ENCODE assay signal across 26 cellular contexts in genomic region chr10:128820663-128821062, GRCh38.
DNase-seq lines count a peak whose midpoint lies in the region; ATAC-seq, FAIRE-seq and TF ChIP-seq lines count a peak whose summit lies in the region.
"Had no signal": no experiment of that assay in that cellular context is flagged by ENCODE, and none has a peak within 500 bp of the region (broad histone marks: within the 10 kb centered on the region; RNA-seq: fewer than 3 reads in every experiment).

No MANE protein-coding gene starts in this region.

- H3K9me3 ChIP-seq in esophagus muscularis mucosa, result no peaks in the 10 kb centered on the region
- H3K9me3 ChIP-seq: BE2C, BLaER1 had no signal

- H3K4me1 ChIP-seq in esophagus muscularis mucosa, result no peaks in the 10 kb centered on the region
- H3K4me1 ChIP-seq: BE2C, BLaER1 had no signal

- no peak overlapping the region for H3K27ac ChIP-seq in esophagus muscularis mucosa (replicated peaks in 1 of 4)
- H3K27ac ChIP-seq: BLaER1 had no signal

- no peak for DNase-seq in stimulated activated naive CD8-positive, alpha-beta T cell treated with anti-CD3 and anti-CD28 coated beads, Interleukin-15, amount 100 ng/mL, for 72 hours
- no peak for DNase-seq in stimulated activated naive CD8-positive, alpha-beta T cell treated with anti-CD3 and anti-CD28 coated beads, Interleukin-15, Interleukin-2, amounts not matched to agents 100 U/mL and 50 U/mL, for 24 hours
- peak; percentile 80 for DNase-seq in esophagus muscularis mucosa (ENCODE audit: extremely low spot score)
- DNase-seq in osteocyte (ENCODE audit: extremely low spot score, unreplicated experiment), result peak; percentile 53
- DNase-seq in pons (ENCODE audit: low spot score), result no peak
- no peak for DNase-seq in chondrocyte (ENCODE audit: low spot score)
- no peak for DNase-seq in GM12891 (ENCODE audit: insufficient read length, low spot score)
- DNase-seq: 8988T; ACHN; BE2C; C1 segment of cervical spinal cord; CD4-positive, alpha-beta memory T cell; CD4-positive, CD25-positive, alpha-beta regulatory T cell; CD8-positive, alpha-beta memory T cell; COR-L47; DMS 273 treated with DMSO at 0.1 percent for 48 hours; DMS153; DMS53; DMS79; DND-41; EL; GDM1 had no signal

- H3K4me3 Mint-ChIP-seq in stimulated activated naive CD8-positive, alpha-beta T cell treated with anti-CD3 and anti-CD28 coated beads, Interleukin-15, amount 100 ng/mL, for 72 hours, result no peak overlapping the region
- H3K4me3 Mint-ChIP-seq in osteocyte (ENCODE audit: unreplicated experiment) (no peak overlapping the region), chondrocyte (ENCODE audit: unreplicated experiment) (no peak overlapping the region)
- H3K4me3 Mint-ChIP-seq: CD14-positive monocyte; CD4-positive, alpha-beta memory T cell; CD4-positive, CD25-positive, alpha-beta regulatory T cell; CD8-positive, alpha-beta memory T cell had no signal

- TF ChIP-seq CTCF in esophagus muscularis mucosa (IDR thresholded peaks at IDR 0.05) (no peak), osteocyte (IDR thresholded peaks at IDR 0.05) (no peak), chondrocyte (IDR thresholded peaks at IDR 0.05) (no peak)

- TF ChIP-seq EP300 in esophagus muscularis mucosa (IDR thresholded peaks at IDR 0.05), result no peak

- H3K4me1 Mint-ChIP-seq in stimulated activated naive CD8-positive, alpha-beta T cell treated with anti-CD3 and anti-CD28 coated beads, Interleukin-15, amount 100 ng/mL, for 72 hours, result no peaks in the 10 kb centered on the region
- no peaks in the 10 kb centered on the region for H3K4me1 Mint-ChIP-seq in osteocyte (ENCODE audit: unreplicated experiment)
- no peaks in the 10 kb centered on the region for H3K4me1 Mint-ChIP-seq in chondrocyte (ENCODE audit: low read depth)
- H3K4me1 Mint-ChIP-seq: CD14-positive monocyte; CD4-positive, alpha-beta memory T cell; CD4-positive, CD25-positive, alpha-beta regulatory T cell; CD8-positive, alpha-beta memory T cell had no signal

- peaks cover 0 to 4% (median 0%) of the 10 kb centered on the region in 4 donors for H3K27me3 ChIP-seq in esophagus muscularis mucosa
- H3K27me3 ChIP-seq: BE2C, BLaER1 had no signal

- no peak overlapping the region for H3K27ac Mint-ChIP-seq in stimulated activated naive CD8-positive, alpha-beta T cell treated with anti-CD3 and anti-CD28 coated beads, Interleukin-15, amount 100 ng/mL, for 72 hours
- H3K27ac Mint-ChIP-seq in osteocyte (ENCODE audit: unreplicated experiment) (no peak overlapping the region), chondrocyte (ENCODE audit: unreplicated experiment) (no peak overlapping the region)
- H3K27ac Mint-ChIP-seq: CD4-positive, alpha-beta memory T cell; CD8-positive, alpha-beta memory T cell had no signal

- WGBS in esophagus muscularis mucosa, result 58% methylated on average over 5 of the region's 7 CpGs

- H3K9me3 Mint-ChIP-seq in stimulated activated naive CD8-positive, alpha-beta T cell treated with anti-CD3 and anti-CD28 coated beads, Interleukin-15, amount 100 ng/mL, for 72 hours, result peaks cover 0 to 7% of the 10 kb centered on the region in 2 donors
- H3K9me3 Mint-ChIP-seq in osteocyte (ENCODE audit: unreplicated experiment) (peaks cover 38% of the 10 kb centered on the region), chondrocyte (ENCODE audit: low read depth) (peaks cover 32% of the 10 kb centered on the region)

- H3K36me3 Mint-ChIP-seq in osteocyte (ENCODE audit: unreplicated experiment), result no peaks in the 10 kb centered on the region
- H3K36me3 Mint-ChIP-seq in chondrocyte (ENCODE audit: low read depth), result no peaks in the 10 kb centered on the region
- H3K36me3 Mint-ChIP-seq: CD14-positive monocyte; CD4-positive, alpha-beta memory T cell; CD4-positive, CD25-positive, alpha-beta regulatory T cell; CD8-positive, alpha-beta memory T cell had no signal

- no peak overlapping the region for H3K4me3 ChIP-seq in esophagus muscularis mucosa
- H3K4me3 ChIP-seq: BLaER1, GM12878 had no signal

- intact Hi-C loops in esophagus muscularis mucosa (cut with DNase I), result no loop called here

- peaks cover 11% of the 10 kb centered on the region for H3K27me3 Mint-ChIP-seq in stimulated activated naive CD8-positive, alpha-beta T cell treated with anti-CD3 and anti-CD28 coated beads, Interleukin-15, amount 100 ng/mL, for 72 hours
- H3K27me3 Mint-ChIP-seq in osteocyte (ENCODE audit: unreplicated experiment), result no peaks in the 10 kb centered on the region
- peaks cover 3% of the 10 kb centered on the region for H3K27me3 Mint-ChIP-seq in chondrocyte (ENCODE audit: low read depth)
- H3K27me3 Mint-ChIP-seq: CD4-positive, CD25-positive, alpha-beta regulatory T cell had no signal

- H3K36me3 ChIP-seq in esophagus muscularis mucosa, result no peaks in the 10 kb centered on the region
- H3K36me3 ChIP-seq: BE2C, BLaER1 had no signal

- no peak for FAIRE-seq in GM12891 (lab: Jason Lieb, UNC)
- FAIRE-seq: A204.1, GM12878 had no signal

- ATAC-seq in stimulated activated naive CD8-positive, alpha-beta T cell treated with anti-CD3 and anti-CD28 coated beads, Interleukin-15, amount 100 ng/mL, for 72 hours, result peak; percentile 20
- ATAC-seq in stimulated activated naive CD8-positive, alpha-beta T cell treated with anti-CD3 and anti-CD28 coated beads, Interleukin-15, Interleukin-2, amounts not matched to agents 100 U/mL and 50 U/mL, for 24 hours, result no peak
- ATAC-seq: GM12878 had no signal

- no peak for TF ChIP-seq POLR2A in esophagus muscularis mucosa (IDR thresholded peaks at IDR 0.05; ENCODE audit: low read depth)
- no peak for TF ChIP-seq POLR2A in GM12891 (IDR thresholded peaks at IDR 0.05; ENCODE audit: low read depth, low read length)

TF ChIP-seq in GM12891, 5 proteins besides CTCF, POLR2A, EP300 and RAD21:
- TF ChIP-seq POLR2AphosphoS5 (IDR thresholded peaks at IDR 0.05; ENCODE audit: low read depth, low read length) (no peak), TAF1 (IDR thresholded peaks at IDR 0.05; ENCODE audit: low read depth, low read length) (no peak), SPI1 (IDR thresholded peaks at IDR 0.05; ENCODE audit: low read depth, low read length) (no peak), POU2F2 (IDR thresholded peaks at IDR 0.05; ENCODE audit: low read depth, low read length) (no peak), PAX5 (IDR thresholded peaks at IDR 0.05; ENCODE audit: insufficient read depth, low read length, severe bottlenecking) (no peak)

Comparison
In these comparisons a context has a peak if more than half of its experiments do, and no peak if none do; other contexts are left out.
1. DNase-seq: peak in esophagus muscularis mucosa (single experiment) and osteocyte (single experiment); none in stimulated activated naive CD8-positive, alpha-beta T cell treated with anti-CD3 and anti-CD28 coated beads, Interleukin-15, amount 100 ng/mL, for 72 hours (0 of 2), stimulated activated naive CD8-positive, alpha-beta T cell treated with anti-CD3 and anti-CD28 coated beads, Interleukin-15, Interleukin-2, amounts not matched to agents 100 U/mL and 50 U/mL, for 24 hours (single experiment), pons (single experiment), chondrocyte (single experiment) and GM12891 (single experiment).